In genomic region chr19:5193192-5193591, GRCh38 we compare ENCODE assay signal across 21 cellular contexts.
DNase-seq lines count a peak whose midpoint lies in the region; ATAC-seq and TF ChIP-seq lines count a peak whose summit lies in the region.
"Had no signal": no experiment of that assay in that cellular context is flagged by ENCODE, and none has a peak within 500 bp of the region (broad histone marks: within the 10 kb centered on the region; RNA-seq: fewer than 3 reads in every experiment).

No MANE protein-coding gene starts in this region.

- DNase-seq in NCI-H1417 (lab: John Stamatoyannopoulos, UW), result peak in 2 of 3 experiments; percentile 10 to 34
- no peak for DNase-seq in NCI-H1417 treated with DMSO at 0.1 percent for 48 hours (lab: John Stamatoyannopoulos, UW)
- peak; percentile 94 for DNase-seq in NT2/D1 (ENCODE audit: low read depth, low spot score)
- peak; percentile 52 for DNase-seq in iPS DF 6.9 (ENCODE audit: low read depth, low spot score)
- DNase-seq in trophoblast cell, result peak in 1 of 2 donors; percentile 27
- DNase-seq in middle frontal gyrus (ENCODE audit: extremely low spot score, low spot score), result no peak
- no peak for DNase-seq in chondrocyte (ENCODE audit: low spot score)
- no peak for DNase-seq in Right ventricle myocardium inferior (ENCODE audit: missing footprints)
- DNase-seq: activated CD8-positive, alpha-beta memory T cell treated with anti-CD3 and anti-CD28 coated beads, Interleukin-2, amount 50 U/mL, for 48 hours; activated gamma-delta T cell; AML-193; gastrocnemius medialis; immature natural killer cell; NCI-H187 treated with DMSO at 0.1 percent for 48 hours; NCI-H524 treated with DMSO at 0.1 percent for 48 hours; SHP77 treated with DMSO at 0.1 percent for 48 hours; stomach; upper lobe of left lung had no signal

- H3K27ac ChIP-seq in iPS DF 6.9 (ENCODE audit: low read length), result no peak overlapping the region
- H3K27ac ChIP-seq in trophoblast cell (ENCODE audit: low read depth, low read length), result peak overlapping the region; percentile 77
- H3K27ac ChIP-seq: 22Rv1, cardiac muscle cell, gastrocnemius medialis, prostate gland, stomach, upper lobe of left lung had no signal

- H2AFZ ChIP-seq in trophoblast cell (ENCODE audit: insufficient read depth, low read length, poor library complexity), result peak overlapping the region; percentile 33

- H3K14ac ChIP-seq in trophoblast cell (ENCODE audit: low read length), result peak overlapping the region; percentile 10

- H3K9me3 Mint-ChIP-seq in chondrocyte (ENCODE audit: low read depth), result no peaks in the 10 kb centered on the region
- H3K9me3 Mint-ChIP-seq: immature natural killer cell had no signal

- H3K27me3 Mint-ChIP-seq in chondrocyte (ENCODE audit: low read depth), result no peaks in the 10 kb centered on the region

- H4K8ac ChIP-seq in trophoblast cell (ENCODE audit: low read depth, low read length), result peak overlapping the region; percentile 15

- peaks cover 10% of the 10 kb centered on the region for H3K79me1 ChIP-seq in trophoblast cell (ENCODE audit: low read length)

- H2BK120ac ChIP-seq in trophoblast cell (ENCODE audit: insufficient read depth, low read length, poor library complexity), result peak overlapping the region; percentile 37

- H3K79me2 ChIP-seq in trophoblast cell (ENCODE audit: control insufficient read depth, insufficient read depth, low read length, poor library complexity), result no peaks in the 10 kb centered on the region

- H3K4ac ChIP-seq in trophoblast cell (ENCODE audit: low read depth, low read length), result no peak overlapping the region

- no peak overlapping the region for H3K4me2 ChIP-seq in trophoblast cell (ENCODE audit: low read length)

- intact Hi-C loops in Right ventricle myocardium inferior (cut with DNase I), result no loop called here

- no peak for ATAC-seq in Right ventricle myocardium inferior
- ATAC-seq: gastrocnemius medialis had no signal

- H3K9me3 ChIP-seq in NT2/D1 (ENCODE audit: insufficient read depth, low read length) (no peaks in the 10 kb centered on the region), iPS DF 6.9 (ENCODE audit: control insufficient read depth, insufficient read depth, low read length) (no peaks in the 10 kb centered on the region), trophoblast cell (ENCODE audit: insufficient read depth, low read depth, low read length) (peaks cover 3% of the 10 kb centered on the region)
- H3K9me3 ChIP-seq: gastrocnemius medialis, prostate gland, stomach, upper lobe of left lung had no signal

- no peaks in the 10 kb centered on the region for H3K27me3 ChIP-seq in NT2/D1 (ENCODE audit: insufficient read depth, insufficient read length)
- H3K27me3 ChIP-seq in iPS DF 6.9 (ENCODE audit: control insufficient read depth, insufficient read depth, low read length), result no peaks in the 10 kb centered on the region
- no peaks in the 10 kb centered on the region for H3K27me3 ChIP-seq in trophoblast cell (ENCODE audit: insufficient read depth, low read length)
- H3K27me3 ChIP-seq: cardiac muscle cell, gastrocnemius medialis, stomach, upper lobe of left lung had no signal

- H3K36me3 ChIP-seq in NT2/D1 (ENCODE audit: insufficient read depth, insufficient read length, low read length), result no peaks in the 10 kb centered on the region
- no peaks in the 10 kb centered on the region for H3K36me3 ChIP-seq in iPS DF 6.9 (ENCODE audit: control insufficient read depth, insufficient read depth, low read length)
- no peaks in the 10 kb centered on the region for H3K36me3 ChIP-seq in trophoblast cell (ENCODE audit: control insufficient read depth in 1 of 2, insufficient read depth in 2 of 2, low read length in 2 of 2)
- H3K36me3 ChIP-seq: cardiac muscle cell, gastrocnemius medialis, prostate gland, stomach, upper lobe of left lung had no signal

- no peak overlapping the region for H3K4me3 Mint-ChIP-seq in chondrocyte (ENCODE audit: unreplicated experiment)
- H3K4me3 Mint-ChIP-seq: immature natural killer cell had no signal

- H2AK5ac ChIP-seq in trophoblast cell (ENCODE audit: low read length), result no peak overlapping the region

- no CpG with 5 or more reads among the region's 7 CpGs for WGBS in iPS DF 6.9 (ENCODE audit: insufficient coverage, insufficient read length)
- no CpG with 5 or more reads among the region's 7 CpGs for WGBS in trophoblast cell (ENCODE audit: extremely low coverage, insufficient coverage, insufficient read length)

- H3K4me1 ChIP-seq in NT2/D1 (ENCODE audit: insufficient read depth, insufficient read length) (peaks cover 4% of the 10 kb centered on the region), iPS DF 6.9 (ENCODE audit: control insufficient read depth, insufficient read depth, low read length) (peaks cover 2% of the 10 kb centered on the region; the same call in 1 of the 2 replicates), trophoblast cell (ENCODE audit: control insufficient read depth in 1 of 2, insufficient read depth in 2 of 2, low read length in 2 of 2) (peaks cover 6 to 12% of the 10 kb centered on the region in 2 experiments)
- H3K4me1 ChIP-seq: gastrocnemius medialis, prostate gland, stomach, upper lobe of left lung had no signal

- H3K9ac ChIP-seq in NT2/D1 (ENCODE audit: insufficient read length, low read depth), result peak overlapping the region; percentile 42
- H3K9ac ChIP-seq in trophoblast cell (ENCODE audit: low read length), result no peak overlapping the region

- no peaks in the 10 kb centered on the region for H3K4me1 Mint-ChIP-seq in chondrocyte (ENCODE audit: low read depth)

- peak overlapping the region; percentile 59 for H4K91ac ChIP-seq in trophoblast cell (ENCODE audit: low read depth, low read length)

- peak overlapping the region; percentile 7 for H2BK12ac ChIP-seq in trophoblast cell (ENCODE audit: low read length)

- H3K4me3 ChIP-seq in NT2/D1 (ENCODE audit: insufficient read length, low read depth) (no peak overlapping the region), iPS DF 6.9 (ENCODE audit: low read length) (no peak overlapping the region), trophoblast cell (ENCODE audit: low read depth, low read length) (no peak overlapping the region)
- H3K4me3 ChIP-seq: cardiac muscle cell, gastrocnemius medialis, prostate gland, stomach, upper lobe of left lung had no signal

- H2BK5ac ChIP-seq in trophoblast cell (ENCODE audit: low read depth, low read length, poor library complexity), result peak overlapping the region; percentile 17

- no peak for TF ChIP-seq CTCF in chondrocyte (IDR thresholded peaks at IDR 0.05)

- no peak overlapping the region for H3K27ac Mint-ChIP-seq in chondrocyte (ENCODE audit: unreplicated experiment)
- H3K27ac Mint-ChIP-seq: immature natural killer cell had no signal

- no peak overlapping the region for H3K18ac ChIP-seq in trophoblast cell (ENCODE audit: low read length)

- no peak overlapping the region for H3K23ac ChIP-seq in trophoblast cell (ENCODE audit: low read length)

- H3K36me3 Mint-ChIP-seq in chondrocyte (ENCODE audit: low read depth), result no peaks in the 10 kb centered on the region
- H3K36me3 Mint-ChIP-seq: immature natural killer cell had no signal

- H4K12ac ChIP-seq in trophoblast cell (ENCODE audit: low read depth, low read length), result peak overlapping the region; percentile 4

Comparison
In these comparisons a context has a peak if more than half of its experiments do, and no peak if none do; other contexts are left out.
1. DNase-seq: peak in NCI-H1417 (2 of 3), NT2/D1 (single experiment) and iPS DF 6.9 (single experiment); none in NCI-H1417 treated with DMSO at 0.1 percent for 48 hours (single experiment), middle frontal gyrus (single experiment), chondrocyte (single experiment) and Right ventricle myocardium inferior (single experiment).